1 cellular context compared by ENCODE assay signal in the genomic region with DNA sequence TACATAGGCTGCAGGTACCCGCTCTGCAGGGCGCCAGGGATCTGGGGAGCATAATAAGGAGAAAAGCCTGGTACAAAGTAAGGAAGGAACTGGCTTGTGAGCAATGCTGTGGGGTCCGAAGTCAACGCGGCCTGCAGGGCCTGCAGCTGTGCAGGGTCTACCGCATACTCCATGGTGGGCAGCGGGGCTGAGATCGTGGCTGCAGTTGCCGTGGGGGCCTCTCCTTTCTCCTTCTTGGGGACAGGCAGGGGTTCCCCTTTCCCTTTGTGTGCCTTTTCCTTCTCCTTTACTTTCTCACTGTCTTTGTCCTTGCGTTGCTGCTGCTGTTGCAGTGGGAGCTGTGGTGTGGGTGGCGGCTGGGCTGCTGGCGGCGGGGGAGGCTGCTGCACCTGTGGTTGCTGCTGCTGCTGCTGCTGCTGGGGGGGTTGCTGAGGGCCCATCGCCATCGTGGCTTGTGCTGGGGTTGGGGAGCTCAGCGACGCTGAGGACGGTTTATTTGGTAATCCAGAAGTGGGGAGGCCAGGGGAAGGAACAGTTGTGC.
TF ChIP-seq lines count a peak whose summit lies in the region.

No MANE protein-coding gene starts in this region.

TF ChIP-seq in H1, 55 proteins besides CTCF, POLR2A, EP300 and RAD21 (continued from another document):
- TF ChIP-seq, protein P1, sequence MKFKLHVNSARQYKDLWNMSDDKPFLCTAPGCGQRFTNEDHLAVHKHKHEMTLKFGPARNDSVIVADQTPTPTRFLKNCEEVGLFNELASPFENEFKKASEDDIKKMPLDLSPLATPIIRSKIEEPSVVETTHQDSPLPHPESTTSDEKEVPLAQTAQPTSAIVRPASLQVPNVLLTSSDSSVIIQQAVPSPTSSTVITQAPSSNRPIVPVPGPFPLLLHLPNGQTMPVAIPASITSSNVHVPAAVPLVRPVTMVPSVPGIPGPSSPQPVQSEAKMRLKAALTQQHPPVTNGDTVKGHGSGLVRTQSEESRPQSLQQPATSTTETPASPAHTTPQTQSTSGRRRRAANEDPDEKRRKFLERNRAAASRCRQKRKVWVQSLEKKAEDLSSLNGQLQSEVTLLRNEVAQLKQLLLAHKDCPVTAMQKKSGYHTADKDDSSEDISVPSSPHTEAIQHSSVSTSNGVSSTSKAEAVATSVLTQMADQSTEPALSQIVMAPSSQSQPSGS (IDR thresholded peaks at IDR 0.05; ENCODE audit: low read length) = no peak
- TF ChIP-seq RNF2 (IDR thresholded peaks at IDR 0.05; ENCODE audit: borderline replicate concordance, low read depth, low read length, missing control alignments, poor library complexity, severe bottlenecking) (no peak), TCF12 (IDR thresholded peaks at IDR 0.05; ENCODE audit: low read depth, low read length) (no peak), SP4 (IDR thresholded peaks at IDR 0.05; ENCODE audit: low read length) (no peak), CBX5 (IDR thresholded peaks at IDR 0.05; ENCODE audit: low read depth, low read length) (no peak), RXRA (IDR thresholded peaks at IDR 0.05; ENCODE audit: insufficient read depth, low read depth, low read length) (no peak), YY1 (IDR thresholded peaks at IDR 0.05; ENCODE audit: low read depth, low read length) (no peak), NRF1 (IDR thresholded peaks at IDR 0.05; ENCODE audit: low read depth, low read length) (no peak), SUZ12 (IDR thresholded peaks at IDR 0.05; ENCODE audit: low read length) (no peak), NANOG (IDR thresholded peaks at IDR 0.05; ENCODE audit: insufficient read depth, low read depth, low read length, poor library complexity, severe bottlenecking) (no peak), CBX8 (IDR thresholded peaks at IDR 0.05; ENCODE audit: borderline replicate concordance, low read depth, low read length) (no peak), JUN (IDR thresholded peaks at IDR 0.05; ENCODE audit: low read depth, low read length) (no peak), SIX5 (IDR thresholded peaks at IDR 0.05; ENCODE audit: low read depth, low read length) (no peak)
- TF ChIP-seq, protein P2, sequence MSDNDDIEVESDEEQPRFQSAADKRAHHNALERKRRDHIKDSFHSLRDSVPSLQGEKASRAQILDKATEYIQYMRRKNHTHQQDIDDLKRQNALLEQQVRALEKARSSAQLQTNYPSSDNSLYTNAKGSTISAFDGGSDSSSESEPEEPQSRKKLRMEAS (IDR thresholded peaks at IDR 0.05) = no peak
- TF ChIP-seq, protein P3, sequence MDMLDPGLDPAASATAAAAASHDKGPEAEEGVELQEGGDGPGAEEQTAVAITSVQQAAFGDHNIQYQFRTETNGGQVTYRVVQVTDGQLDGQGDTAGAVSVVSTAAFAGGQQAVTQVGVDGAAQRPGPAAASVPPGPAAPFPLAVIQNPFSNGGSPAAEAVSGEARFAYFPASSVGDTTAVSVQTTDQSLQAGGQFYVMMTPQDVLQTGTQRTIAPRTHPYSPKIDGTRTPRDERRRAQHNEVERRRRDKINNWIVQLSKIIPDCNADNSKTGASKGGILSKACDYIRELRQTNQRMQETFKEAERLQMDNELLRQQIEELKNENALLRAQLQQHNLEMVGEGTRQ (IDR thresholded peaks at IDR 0.05; ENCODE audit: low read length) = no peak
